ENCODE assay signal across 28 cellular contexts in genomic region chr4:41111796-41112195, GRCh38.
"Had no signal": no experiment of that assay in that cellular context is flagged by ENCODE, and none has a peak within 500 bp of the region (broad histone marks: within the 10 kb centered on the region; RNA-seq: fewer than 3 reads in every experiment).

No MANE protein-coding gene starts in this region.

- H3K27ac ChIP-seq: brain microvascular endothelial cell, colonic mucosa, epithelial cell of prostate, esophagus squamous epithelium, gastroesophageal sphincter, heart right ventricle, hepatocyte, VCaP had no signal

- H3K4me3 Mint-ChIP-seq: activated CD4-positive, alpha-beta memory T cell treated with anti-CD3 and anti-CD28 coated beads, Interleukin-2, amount 10 ng/mL, durations not matched to agents 7 days and 5 days; activated CD4-positive, alpha-beta T cell treated with anti-CD3 and anti-CD28 coated beads, Interleukin-2, amount 10 ng/mL, durations not matched to agents 7 days and 5 days; activated naive CD8-positive, alpha-beta T cell; activated T-cell treated with anti-CD3 and anti-CD28 coated beads, Interleukin-2, amount 50 U/mL, for 24 hours; activated T-cell treated with anti-CD3 and anti-CD28 coated beads, Interleukin-2, amount 50 U/mL, for 72 hours; central memory CD8-positive, alpha-beta T cell; WTC11 had no signal

- H3K36me3 Mint-ChIP-seq: activated naive CD8-positive, alpha-beta T cell had no signal

- H3K9me3 Mint-ChIP-seq: activated CD4-positive, alpha-beta memory T cell treated with anti-CD3 and anti-CD28 coated beads, Interleukin-2, amount 10 ng/mL, durations not matched to agents 7 days and 5 days; activated CD4-positive, alpha-beta T cell treated with anti-CD3 and anti-CD28 coated beads, Interleukin-2, amount 10 ng/mL, durations not matched to agents 7 days and 5 days; central memory CD8-positive, alpha-beta T cell had no signal

- H3K36me3 ChIP-seq: colonic mucosa, esophagus squamous epithelium, gastroesophageal sphincter had no signal

- H3K4me1 Mint-ChIP-seq: activated CD4-positive, alpha-beta memory T cell treated with anti-CD3 and anti-CD28 coated beads, Interleukin-2, amount 10 ng/mL, durations not matched to agents 7 days and 5 days; activated CD4-positive, alpha-beta T cell treated with anti-CD3 and anti-CD28 coated beads, Interleukin-2, amount 10 ng/mL, durations not matched to agents 7 days and 5 days; central memory CD8-positive, alpha-beta T cell; WTC11 had no signal

- H3K27ac Mint-ChIP-seq: activated CD4-positive, alpha-beta memory T cell treated with anti-CD3 and anti-CD28 coated beads, Interleukin-2, amount 10 ng/mL, durations not matched to agents 7 days and 5 days; activated CD4-positive, alpha-beta T cell treated with anti-CD3 and anti-CD28 coated beads, Interleukin-2, amount 10 ng/mL, durations not matched to agents 7 days and 5 days; activated naive CD8-positive, alpha-beta T cell; activated T-cell treated with anti-CD3 and anti-CD28 coated beads, Interleukin-2, amount 50 U/mL, for 24 hours; activated T-cell treated with anti-CD3 and anti-CD28 coated beads, Interleukin-2, amount 50 U/mL, for 72 hours; WTC11 had no signal

- H3K4me1 ChIP-seq: colonic mucosa, esophagus squamous epithelium had no signal

- ATAC-seq: activated T-cell treated with anti-CD3 and anti-CD28 coated beads, Interleukin-2, amount 50 U/mL, for 72 hours; gastroesophageal sphincter; heart right ventricle; WTC11 had no signal

- H3K4me2 ChIP-seq: hepatocyte had no signal

- H3K27me3 ChIP-seq: brain microvascular endothelial cell, colonic mucosa, esophagus squamous epithelium, gastroesophageal sphincter, heart right ventricle, hepatocyte had no signal

- H2AFZ ChIP-seq: hepatocyte had no signal

- H3K4me3 ChIP-seq: colonic mucosa, esophagus squamous epithelium, gastroesophageal sphincter, heart right ventricle, hepatocyte had no signal

- DNase-seq: activated CD4-positive, alpha-beta memory T cell treated with anti-CD3 and anti-CD28 coated beads, Interleukin-2, amount 10 ng/mL, durations not matched to agents 7 days and 5 days; activated CD4-positive, alpha-beta T cell treated with anti-CD3 and anti-CD28 coated beads for 1 hour; activated CD4-positive, alpha-beta T cell treated with anti-CD3 and anti-CD28 coated beads for 4 hours; activated CD4-positive, alpha-beta T cell treated with anti-CD3 and anti-CD28 coated beads, Interleukin-2, amount 10 ng/mL, durations not matched to agents 7 days and 5 days; activated CD4-positive, alpha-beta T cell treated with anti-CD3 and anti-CD28 coated beads, Interleukin-2, amount 50 U/mL, for 4 hours; activated CD8-positive, alpha-beta memory T cell treated with anti-CD3 and anti-CD28 coated beads, Interleukin-2, amount 50 U/mL, for 48 hours; activated gamma-delta T cell; activated naive CD4-positive, alpha-beta T cell treated with anti-CD3 and anti-CD28 coated beads, Interleukin-2, amount 50 U/mL, for 16 hours; activated naive CD4-positive, alpha-beta T cell treated with Interleukin-2 at 50 U/mL for 16 hours; activated T-cell treated with anti-CD3 and anti-CD28 coated beads for 4 hours; activated T-cell treated with anti-CD3 and anti-CD28 coated beads, Interleukin-2, amount 50 U/mL, for 24 hours; activated T-cell treated with anti-CD3 and anti-CD28 coated beads, Interleukin-2, amount 50 U/mL, for 72 hours; amniotic stem cell; anterior cingulate cortex; brain microvascular endothelial cell; colonic mucosa; effector CD8-positive, alpha-beta T cell; esophagus squamous epithelium; foreskin melanocyte; heart right ventricle; T-helper 2 cell had no signal

- H3K27me3 Mint-ChIP-seq: activated CD4-positive, alpha-beta memory T cell treated with anti-CD3 and anti-CD28 coated beads, Interleukin-2, amount 10 ng/mL, durations not matched to agents 7 days and 5 days; activated CD4-positive, alpha-beta T cell treated with anti-CD3 and anti-CD28 coated beads, Interleukin-2, amount 10 ng/mL, durations not matched to agents 7 days and 5 days; activated T-cell treated with anti-CD3 and anti-CD28 coated beads, Interleukin-2, amount 50 U/mL, for 24 hours; central memory CD8-positive, alpha-beta T cell had no signal
